15 cellular contexts compared by ENCODE assay signal in genomic region chr16:46696957-46697356, GRCh38. TPM values are rescaled to one million over a fixed set of nuclear protein-coding genes. Genes with fewer than 3 reads are reported as not detected.
DNase-seq lines count a peak whose midpoint lies in the region; ATAC-seq and TF ChIP-seq lines count a peak whose summit lies in the region.
"Had no signal": no experiment of that assay in that cellular context is flagged by ENCODE, and none has a peak within 500 bp of the region (broad histone marks: within the 10 kb centered on the region; RNA-seq: fewer than 3 reads in every experiment).

No MANE protein-coding gene starts in this region.

- in situ Hi-C loops in transverse colon (cut with MboI; ENCODE audit: low pct_ligation_motif_present in 1 of 4, low pct_unique_long_range_greater_than_20kb in 1 of 4, low sequenced_read_pairs in 3 of 4): no loop called here

- H3K4me3 Mint-ChIP-seq in HFFc6: no peak overlapping the region
- H3K4me3 Mint-ChIP-seq: CD4-positive, alpha-beta T cell; GM23338 had no signal

- no peaks in the 10 kb centered on the region for H3K4me1 Mint-ChIP-seq in HFFc6 (ENCODE audit: low read depth)

- H3K27me3 Mint-ChIP-seq in HFFc6 (ENCODE audit: insufficient read depth): no peaks in the 10 kb centered on the region; the same call in 1 of the 2 replicates
- H3K27me3 Mint-ChIP-seq: CD4-positive, alpha-beta T cell had no signal

- WGBS in transverse colon (ENCODE audit: low coverage in 1 of 2), 2 donors: 90 to 93% methylated on average over 3 of the region's 3 CpGs

- H3K9me3 Mint-ChIP-seq in HFFc6: no peaks in the 10 kb centered on the region
- H3K9me3 Mint-ChIP-seq: CD4-positive, alpha-beta T cell; GM23338 had no signal

- H3K4me1 ChIP-seq in cardiac muscle cell (ENCODE audit: low read depth) (peaks cover 33% of the 10 kb centered on the region), left ventricle myocardium inferior (peaks cover 37% of the 10 kb centered on the region), left lung (no peaks in the 10 kb centered on the region), transverse colon (no peaks in the 10 kb centered on the region)
- H3K4me1 ChIP-seq: Caco-2 had no signal

- no peak for TF ChIP-seq EP300 in transverse colon (IDR thresholded peaks at IDR 0.05; ENCODE audit: low read depth)

- H3K36me3 ChIP-seq in cardiac muscle cell (peaks cover 22% of the 10 kb centered on the region), left ventricle myocardium inferior (peaks cover 9% of the 10 kb centered on the region), left lung (no peaks in the 10 kb centered on the region), transverse colon (no peaks in the 10 kb centered on the region)

- H3K27me3 ChIP-seq in cardiac muscle cell: no peaks in the 10 kb centered on the region
- H3K27me3 ChIP-seq in left ventricle myocardium inferior (ENCODE audit: low read depth): no peaks in the 10 kb centered on the region
- no peaks in the 10 kb centered on the region for H3K27me3 ChIP-seq in left lung
- H3K27me3 ChIP-seq in transverse colon: no peaks in the 10 kb centered on the region

- TF ChIP-seq CTCF in cardiac muscle cell (IDR thresholded peaks at IDR 0.05; ENCODE audit: low read depth, low read length) (no peak), left ventricle myocardium inferior (IDR thresholded peaks at IDR 0.05; ENCODE audit: borderline replicate concordance) (no peak), left lung (IDR thresholded peaks at IDR 0.05) (no peak), transverse colon (IDR thresholded peaks at IDR 0.05) (no peak), HFFc6 (IDR thresholded peaks at IDR 0.05) (no peak)

- H3K9me3 ChIP-seq in cardiac muscle cell (ENCODE audit: low read depth): no peaks in the 10 kb centered on the region
- no peaks in the 10 kb centered on the region for H3K9me3 ChIP-seq in left ventricle myocardium inferior (replicated peaks)
- H3K9me3 ChIP-seq in left lung: no peaks in the 10 kb centered on the region
- H3K9me3 ChIP-seq in transverse colon: no peaks in the 10 kb centered on the region
- H3K9me3 ChIP-seq: Caco-2 had no signal

- H3K36me3 Mint-ChIP-seq in HFFc6 (ENCODE audit: low read depth): peaks cover 14% of the 10 kb centered on the region; the same call in 1 of the 2 replicates

- H3K27ac ChIP-seq in cardiac muscle cell: peak overlapping the region; percentile 86
- H3K27ac ChIP-seq in left ventricle myocardium inferior (replicated peaks): peak overlapping the region; percentile 58
- no peak overlapping the region for H3K27ac ChIP-seq in left lung
- H3K27ac ChIP-seq in transverse colon: no peak overlapping the region
- H3K27ac ChIP-seq: C4-2B had no signal

- DNase-seq in Right ventricle myocardium superior (no peak), cardiac muscle cell (ENCODE audit: low read depth in 1 of 2, low spot score in 1 of 2) (peak in 1 of 2 donors; percentile 73), left ventricle myocardium inferior (no peak), left lung (no peak), KG1 (lab: John Stamatoyannopoulos, UW) (no peak), transverse colon (no peak), HFFc6 (no peak)
- DNase-seq: ACHN; AML-193; Caco-2; CD4-positive, alpha-beta T cell; HCEC 1CT had no signal

- no peak overlapping the region for H3K27ac Mint-ChIP-seq in HFFc6
- H3K27ac Mint-ChIP-seq: CD4-positive, alpha-beta T cell; GM23338 had no signal

- no peak for TF ChIP-seq POLR2A in transverse colon (IDR thresholded peaks at IDR 0.05)

- no peak overlapping the region for H3K4me3 ChIP-seq in cardiac muscle cell
- no peak overlapping the region for H3K4me3 ChIP-seq in left ventricle myocardium inferior
- H3K4me3 ChIP-seq in left lung: no peak overlapping the region
- H3K4me3 ChIP-seq in transverse colon: no peak overlapping the region
- H3K4me3 ChIP-seq: GM23338 had no signal

- ATAC-seq in Right ventricle myocardium superior (ENCODE audit: poor library complexity): peak; percentile 62
- ATAC-seq in left lung: peak; percentile 92
- no peak for ATAC-seq in HG02610 (IDR thresholded peaks at IDR 0.05; ENCODE audit: unreplicated experiment)
- ATAC-seq: GM23338 had no signal

- intact Hi-C loops in Right ventricle myocardium superior (cut with DNase I): no loop called here
- intact Hi-C loops in left ventricle myocardium inferior (cut with micrococcal nuclease): no loop called here
- intact Hi-C loops in left lung (cut with DNase I): no loop called here
- intact Hi-C loops in transverse colon (cut with DNase I; ENCODE audit: low total_unique reads): no loop called here

RNA-seq across cellular contexts. Expression of gene ORC6, which starts 7.5 kb away (rescaled TPM):
- 1.9 TPM for total RNA-seq in Right ventricle myocardium superior
- total RNA-seq in cardiac muscle cell: 19.1 and 32.6 TPM in 2 replicates
- polyA plus RNA-seq in cardiac muscle cell: 35.5 and 59.3 TPM in 2 replicates
- total RNA-seq in left ventricle myocardium inferior: 1.4 TPM
- 1 to 10 TPM; 7.4 to 7.7 TPM for total RNA-seq in left lung
- 1 to 10 TPM in 2 of 4 donors, under 1 TPM in 1, not detected in 1; 0.60 to 4.9 (median 2.7) TPM for total RNA-seq in transverse colon
- total RNA-seq in HFFc6 (2021; fragmentation: NEBNext Ultra II Directional; extraction: Animal tissue kit (Norgen Biotek cat#: 25700)): 10 to 100 TPM; 10.1 to 22.7 (median 14.8) TPM

RNA-seq across cellular contexts. Expression of gene VPS35, which starts 8.0 kb away (rescaled TPM):
- total RNA-seq in Right ventricle myocardium superior: 89.0 TPM
- 58.9 and 63.2 TPM in 2 replicates for total RNA-seq in cardiac muscle cell
- polyA plus RNA-seq in cardiac muscle cell: 111 and 146 TPM in 2 replicates
- total RNA-seq in left ventricle myocardium inferior: 74.6 TPM
- total RNA-seq in left lung: 100 to 1,000 TPM; 102 to 116 TPM
- total RNA-seq in transverse colon: 100 to 1,000 TPM in 1 of 4 donors, 10 to 100 TPM in 3; 63.2 to 102 (median 72.1) TPM
- total RNA-seq in HFFc6 (2021; fragmentation: NEBNext Ultra II Directional; extraction: Animal tissue kit (Norgen Biotek cat#: 25700)): 100 to 1,000 TPM in 3 of 6 experiments, 10 to 100 TPM in 3; 86.6 to 113 (median 100) TPM

RNA-seq across cellular contexts. Expression of gene MYLK3, which starts 51.2 kb away (rescaled TPM):
- total RNA-seq in Right ventricle myocardium superior (304 TPM), cardiac muscle cell (203 and 211 TPM in 2 replicates), left ventricle myocardium inferior (256 TPM), left lung (1 to 10 TPM in 1 of 2 donors, under 1 TPM in 1; 0.03 to 1.2 TPM), transverse colon (not detected)
- polyA plus RNA-seq in cardiac muscle cell: 57.5 and 57.8 TPM in 2 replicates
- under 1 TPM in 5 of 6 experiments, not detected in 1; 0.02 to 0.35 (median 0.19) TPM for total RNA-seq in HFFc6 (2021; fragmentation: NEBNext Ultra II Directional; extraction: Animal tissue kit (Norgen Biotek cat#: 25700))

Comparison
In these comparisons a context has a peak if more than half of its experiments do, and no peak if none do; other contexts are left out.
1. H3K27ac ChIP-seq: peak in cardiac muscle cell (single experiment) and left ventricle myocardium inferior (single experiment); none in left lung (0 of 2) and transverse colon (0 of 4).
2. RNA of gene MYLK3, which starts 51.2 kb away (total RNA-seq): 304 TPM in Right ventricle myocardium superior (single experiment), 256 TPM in left ventricle myocardium inferior (single experiment) and 203 to 211 TPM in cardiac muscle cell; 0.03 to 1.2 TPM in left lung, 0.02 to 0.35 TPM in HFFc6 and not detected in transverse colon; every median in the first group is over 10 times any median in the second.